ENCODE assay signal across 16 cellular contexts in the genomic region with DNA sequence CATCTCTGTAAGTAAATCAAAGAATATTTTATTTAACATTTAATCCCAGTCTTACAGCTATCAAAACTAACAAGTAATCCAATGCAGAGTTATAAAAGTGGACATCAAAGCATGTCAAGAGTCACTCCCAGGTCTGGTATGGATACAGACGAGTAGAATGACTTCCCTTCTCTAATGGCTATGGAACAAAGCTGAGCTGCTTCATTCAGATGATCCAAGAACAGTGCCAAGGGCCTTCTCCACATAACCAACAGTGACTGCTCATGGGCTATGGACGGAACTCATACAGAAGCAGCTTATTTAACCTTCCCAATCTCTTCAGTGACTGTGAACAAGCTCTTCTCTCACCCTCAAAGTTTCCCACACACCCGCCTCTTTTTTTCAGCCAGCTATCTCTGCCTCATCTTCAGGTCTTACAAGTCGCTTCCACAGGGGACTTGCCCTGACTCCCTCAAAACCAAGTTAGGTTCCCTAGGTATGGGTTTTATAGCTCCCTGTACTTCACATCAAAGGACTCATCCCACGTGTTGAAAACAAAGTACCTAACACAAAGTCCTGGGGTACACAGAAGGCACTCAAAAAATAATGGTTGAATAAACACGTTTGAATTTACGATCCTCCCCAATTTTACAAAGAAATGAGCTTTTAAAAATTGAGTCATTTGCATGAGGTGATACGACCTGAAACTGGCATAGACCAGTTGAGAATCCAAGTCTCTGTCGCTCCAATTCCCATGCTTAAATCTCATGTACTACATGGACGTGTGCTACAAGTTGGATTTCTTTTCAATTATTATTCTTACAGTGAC. TPM values are rescaled to one million over a fixed set of nuclear protein-coding genes. Genes with fewer than 3 reads are reported as not detected.
DNase-seq lines count a peak whose midpoint lies in the region; ATAC-seq, FAIRE-seq and TF ChIP-seq lines count a peak whose summit lies in the region.
"Had no signal": no experiment of that assay in that cellular context is flagged by ENCODE, and none has a peak within 500 bp of the region (broad histone marks: within the 10 kb centered on the region; RNA-seq: fewer than 3 reads in every experiment).

No MANE protein-coding gene starts in this region.

- no peaks in the 10 kb centered on the region for H3K36me3 ChIP-seq in HepG2 (replicated peaks in 1 of 2; ENCODE audit: control insufficient read depth in 1 of 2, insufficient read depth in 2 of 2, low read length in 2 of 2)
- no peaks in the 10 kb centered on the region for H3K36me3 ChIP-seq in right lobe of liver
- no peaks in the 10 kb centered on the region for H3K36me3 ChIP-seq in OCI-LY3 (replicated peaks; ENCODE audit: low read depth, low read length)
- H3K36me3 ChIP-seq in H1 (ENCODE audit: control insufficient read depth in 2 of 4, insufficient read depth in 4 of 4, low read length in 3 of 4), result no peaks in the 10 kb centered on the region
- H3K36me3 ChIP-seq in CD8-positive, alpha-beta T cell (ENCODE audit: insufficient read depth, low read length), result no peaks in the 10 kb centered on the region
- H3K36me3 ChIP-seq: left lung had no signal

- 77% methylated on average over 10 of the region's 10 CpGs for WGBS in HepG2 (ENCODE audit: low lambda C conversion rate)
- 72% methylated on average over 10 of the region's 10 CpGs for WGBS in right lobe of liver (ENCODE audit: insufficient coverage, low coverage, low lambda C conversion rate, missing lambda C conversion rate)
- WGBS in H1 (ENCODE audit: extremely low coverage in 1 of 2, insufficient coverage in 1 of 2, insufficient read length in 1 of 2, insufficient replicate concordance in 2 of 2, low coverage in 1 of 2, low lambda C conversion rate in 2 of 2, missing lambda C conversion rate in 1 of 2), 2 experiments, result 81% methylated on average over 10 of the region's 10 CpGs; no CpG with 5 or more reads in 1 of the 2 experiments

- intact Hi-C loops in HepG2 (cut with micrococcal nuclease; ENCODE audit: unreplicated experiment) (loop anchor here (10.0 kb wide), 1 partner anchor 216 kb away; the partner anchor contains the start of gene PROSER2), right lobe of liver (cut with DNase I) (no loop called here)
- intact Hi-C loops in CD8-positive, alpha-beta T cell (cut with DNase I, micrococcal nuclease), result no loop called here

- in situ Hi-C loops in HepG2 (cut with HindIII; ENCODE audit: extremely low pct_ligation_motif_present, low pct_unique_long_range_greater_than_20kb), result loop anchor here (5.0 kb wide), 1 partner anchor 91 kb away; no protein-coding TSS in a partner anchor

- TF ChIP-seq RAD21 in HepG2 (CRISPR knock-in tag; IDR thresholded peaks at IDR 0.05) (no peak), H1 (IDR thresholded peaks at IDR 0.05 in 1 of 2, conservative IDR thresholded peaks at IDR 0.05 in 1 of 2; ENCODE audit: low read depth in 2 of 2, low read length in 2 of 2) (no peak)

- H3K9me3 ChIP-seq in HepG2 (ENCODE audit: low read length) (no peaks in the 10 kb centered on the region), right lobe of liver (no peaks in the 10 kb centered on the region), OCI-LY3 (ENCODE audit: insufficient read depth, low read length) (no peaks in the 10 kb centered on the region), H1 (ENCODE audit: insufficient read depth in 2 of 2, low read depth in 1 of 2, low read length in 1 of 2) (no peaks in the 10 kb centered on the region)
- no peaks in the 10 kb centered on the region for H3K9me3 ChIP-seq in CD8-positive, alpha-beta T cell (ENCODE audit: low read length)
- H3K9me3 ChIP-seq: left lung had no signal

- H3K27ac ChIP-seq in HepG2 (ENCODE audit: extremely low read length, insufficient read depth, low read length), result peak overlapping the region; percentile 14
- H3K27ac ChIP-seq in right lobe of liver, result no peak overlapping the region
- H3K27ac ChIP-seq in OCI-LY3 (ENCODE audit: low read length), result peak overlapping the region; percentile 5; the same call in 1 of the 2 replicates
- H3K27ac ChIP-seq in H1 (ENCODE audit: low read depth, low read length), result no peak overlapping the region
- H3K27ac ChIP-seq in CD8-positive, alpha-beta T cell (ENCODE audit: low read depth, low read length), result no peak overlapping the region
- H3K27ac ChIP-seq: left lung had no signal

- peaks cover 2% of the 10 kb centered on the region for H3K23me2 ChIP-seq in H1 (ENCODE audit: low read depth, low read length)

- TF ChIP-seq POLR2A in HepG2 (IDR thresholded peaks at IDR 0.05; ENCODE audit: insufficient read depth in 1 of 2, low read depth in 2 of 2, low read length in 2 of 2) (no peak), right lobe of liver (IDR thresholded peaks at IDR 0.05) (no peak), H1 (IDR thresholded peaks at IDR 0.05; ENCODE audit: control extremely low read depth in 1 of 2, low read depth in 2 of 2, low read length in 2 of 2) (no peak), H54 (IDR thresholded peaks at IDR 0.05; ENCODE audit: low read depth, low read length) (no peak)

- H3K27me3 ChIP-seq in HepG2 (ENCODE audit: control insufficient read depth in 1 of 2, insufficient read depth in 2 of 2, low read length in 2 of 2) (no peaks in the 10 kb centered on the region; a peak in 1 of 5 replicates), right lobe of liver (no peaks in the 10 kb centered on the region), OCI-LY3 (ENCODE audit: low read depth, low read length) (no peaks in the 10 kb centered on the region), H1 (replicated peaks in 1 of 4; ENCODE audit: control insufficient read depth in 3 of 4, extremely low read depth in 1 of 4, insufficient read depth in 3 of 4, low read length in 3 of 4) (no peaks in the 10 kb centered on the region; a peak in 1 of 7 replicates)
- H3K27me3 ChIP-seq in CD8-positive, alpha-beta T cell (ENCODE audit: insufficient read depth, low read length), result no peaks in the 10 kb centered on the region
- H3K27me3 ChIP-seq: left lung had no signal

- H2AK5ac ChIP-seq in H1 (ENCODE audit: low read depth, low read length), result 0 out of 2 replicates have a peak overlapping the region, but pooled peaks have one; percentile 11

- no peak overlapping the region for H4K8ac ChIP-seq in H1 (ENCODE audit: extremely low read depth, insufficient read depth, low read length)

- no peak overlapping the region for H4K91ac ChIP-seq in H1 (replicated peaks; ENCODE audit: insufficient read length, low read length)

- H3K36me3 Mint-ChIP-seq in CD8-positive, alpha-beta T cell, result peaks cover 5% of the 10 kb centered on the region

- POLR2A ChIA-PET in HepG2 (lab: Yijun Ruan, JAX) (interaction anchor here (1.3 to 3.1 kb wide), 2 partner anchors 86 to 107 kb away, joined by 3 to 17 read pairs; no protein-coding TSS in a partner anchor), H1 (lab: Charles Lee; ENCODE audit: partially characterized antibody) (interaction anchor here (0.6 to 2.4 kb wide), 4 partner anchors 13 to 134 kb away, joined by 3 to 6 read pairs (median 4); partner anchors contain the start of gene ECHDC3)
- POLR2A ChIA-PET in CD8-positive, alpha-beta T cell (lab: Charles Lee), result interaction anchor here (0.5 to 1.5 kb wide), 2 partner anchors 13 to 25 kb away, joined by 3 read pairs; no protein-coding TSS in a partner anchor

- H3K79me2 ChIP-seq in HepG2 (ENCODE audit: insufficient read depth, low read length) (peaks cover 76% of the 10 kb centered on the region), OCI-LY3 (ENCODE audit: low read length) (peaks cover 70% of the 10 kb centered on the region), H1 (ENCODE audit: control insufficient read depth in 1 of 2, insufficient read depth in 2 of 2, low read length in 2 of 2) (peaks cover 10 to 76% of the 10 kb centered on the region in 2 experiments; a peak in 3 of 4 replicates)

- ATAC-seq in HepG2 (no peak), right lobe of liver (no peak), HG03460 (IDR thresholded peaks at IDR 0.05; ENCODE audit: unreplicated experiment) (no peak)
- ATAC-seq in CD8-positive, alpha-beta T cell, result no peak
- ATAC-seq: left lung had no signal

- no peaks in the 10 kb centered on the region for H4K20me1 ChIP-seq in HepG2 (ENCODE audit: insufficient read depth, low read length)
- H4K20me1 ChIP-seq in OCI-LY3 (ENCODE audit: insufficient read depth, low read length), result peaks cover 19% of the 10 kb centered on the region
- peaks cover 7% of the 10 kb centered on the region in 2 experiments for H4K20me1 ChIP-seq in H1 (replicated peaks in 1 of 2; ENCODE audit: control insufficient read depth in 1 of 2, insufficient read depth in 2 of 2, low read length in 2 of 2)

- H3K4me3 ChIP-seq in HepG2 (replicated peaks in 1 of 3; ENCODE audit: insufficient read depth in 1 of 3, low read depth in 2 of 3, low read length in 3 of 3) (peak overlapping the region in 2 of 3 experiments; percentile 10 to 38; a peak in 3 of 6 replicates), right lobe of liver (no peak overlapping the region), OCI-LY3 (ENCODE audit: low read length) (peak overlapping the region; percentile 57; the same call in 1 of the 2 replicates), H1 (ENCODE audit: extremely low read depth in 1 of 4, insufficient read depth in 2 of 4, low read depth in 3 of 4, low read length in 4 of 4) (no peak overlapping the region)
- H3K4me3 ChIP-seq in CD8-positive, alpha-beta T cell (ENCODE audit: low read depth, low read length), result no peak overlapping the region
- H3K4me3 ChIP-seq: left lung had no signal

- FAIRE-seq in HepG2 (lab: Jason Lieb, UNC), result no peak
- no peak for FAIRE-seq in H1 (lab: Jason Lieb, UNC)
- FAIRE-seq in H54 (lab: Jason Lieb, UNC), result no peak

- CTCF ChIA-PET in HepG2 (lab: Yijun Ruan, JAX; ENCODE audit: low intra/inter-chr PET ratio, low total read pairs) (no interaction called here), H1 (lab: Charles Lee; ENCODE audit: partially characterized antibody) (interaction anchor here (0.8 to 1.7 kb wide), 8 partner anchors 14 to 149 kb away, joined by 3 to 7 read pairs (median 4); no protein-coding TSS in a partner anchor)
- CTCF ChIA-PET in CD8-positive, alpha-beta T cell (lab: Charles Lee), result interaction anchor here (0.7 to 2.3 kb wide), 2 partner anchors 14 to 22 kb away, joined by 3 to 6 read pairs; no protein-coding TSS in a partner anchor

- H3K14ac ChIP-seq in H1 (ENCODE audit: insufficient read length), result no peak overlapping the region

- no peaks in the 10 kb centered on the region for H3K9me3 Mint-ChIP-seq in CD8-positive, alpha-beta T cell
- H3K9me3 Mint-ChIP-seq: activated T-cell treated with anti-CD3 and anti-CD28 coated beads, Interleukin-2, amount 50 U/mL, for 24 hours; T-helper 1 cell treated with Interleukin-12 subunit alpha and Interleukin-12 subunit beta and Interleukin-4 antibody, amounts not matched to agents 30 μg/mL and 1 μg/mL, for 36 hours had no signal

- no peak overlapping the region for H3K18ac ChIP-seq in H1 (ENCODE audit: extremely low read depth, low read length)

- H3K4me3 Mint-ChIP-seq in CD8-positive, alpha-beta T cell, result no peak overlapping the region
- H3K4me3 Mint-ChIP-seq: activated T-cell treated with anti-CD3 and anti-CD28 coated beads, Interleukin-2, amount 50 U/mL, for 24 hours; T-helper 1 cell treated with Interleukin-12 subunit alpha and Interleukin-12 subunit beta and Interleukin-4 antibody, amounts not matched to agents 30 μg/mL and 1 μg/mL, for 36 hours had no signal

- H2BK20ac ChIP-seq in H1 (ENCODE audit: low read length), result no peak overlapping the region

- H3K4me1 ChIP-seq in HepG2 (ENCODE audit: insufficient read depth, low read length) (peaks cover 76% of the 10 kb centered on the region), right lobe of liver (peaks cover 0 to 42% (median 17%) of the 10 kb centered on the region in 4 donors), OCI-LY3 (ENCODE audit: low read length) (peaks cover 72% of the 10 kb centered on the region), H1 (replicated peaks in 1 of 4; ENCODE audit: control insufficient read depth in 3 of 4, insufficient read depth in 4 of 4, low read length in 3 of 4) (peaks cover 4 to 11% (median 9%) of the 10 kb centered on the region in 4 experiments)
- H3K4me1 ChIP-seq in CD8-positive, alpha-beta T cell (ENCODE audit: insufficient read depth, low read length), result peaks cover 29% of the 10 kb centered on the region

- TF ChIP-seq EP300 in HepG2 (IDR thresholded peaks at IDR 0.05; ENCODE audit: low read depth in 2 of 2, low read length in 2 of 2) (no peak), HepG2 (CRISPR knock-in tag; IDR thresholded peaks at IDR 0.05; ENCODE audit: borderline replicate concordance) (no peak), H1 (IDR thresholded peaks at IDR 0.05; ENCODE audit: borderline replicate concordance in 1 of 2, low read depth in 2 of 2, low read length in 2 of 2) (no peak)

- no peak for DNase-seq in HepG2 (ENCODE audit: low spot score)
- no peak for DNase-seq in right lobe of liver
- DNase-seq in H1 (ENCODE audit: low read depth in 1 of 2, low spot score in 2 of 2), result no peak
- DNase-seq in medulla oblongata (ENCODE audit: extremely low spot score), result no peak
- no peak for DNase-seq in H54 (ENCODE audit: insufficient read length, low spot score)
- DNase-seq in CD8-positive, alpha-beta T cell, result no peak
- DNase-seq: activated CD4-positive, alpha-beta T cell treated with anti-CD3 and anti-CD28 coated beads, Interleukin-2, amount 50 U/mL, for 1 hour; activated T-cell treated with anti-CD3 and anti-CD28 coated beads, Interleukin-2, amount 50 U/mL, for 24 hours; central memory CD4-positive, alpha-beta T cell; left lung; NCI-H1417; NCI-H345; RPMI8226 had no signal

- peak overlapping the region; percentile 77 for H3K4me2 ChIP-seq in HepG2 (ENCODE audit: low read depth, low read length)
- H3K4me2 ChIP-seq in OCI-LY3 (ENCODE audit: low read length), result peak overlapping the region; percentile 91
- H3K4me2 ChIP-seq in H1 (ENCODE audit: insufficient read depth in 1 of 2, low read depth in 2 of 2, low read length in 2 of 2), result no peak overlapping the region; a peak in 1 of 4 replicates

- H3K27ac Mint-ChIP-seq in CD8-positive, alpha-beta T cell, result no peak overlapping the region
- H3K27ac Mint-ChIP-seq: activated T-cell treated with anti-CD3 and anti-CD28 coated beads, Interleukin-2, amount 50 U/mL, for 24 hours; T-helper 1 cell treated with Interleukin-12 subunit alpha and Interleukin-12 subunit beta and Interleukin-4 antibody, amounts not matched to agents 30 μg/mL and 1 μg/mL, for 36 hours had no signal

- H3K9ac ChIP-seq in HepG2 (ENCODE audit: insufficient read depth, low read depth, low read length), result peak overlapping the region; percentile 53; the same call in 1 of the 2 replicates
- peak overlapping the region; percentile 8; the same call in 1 of the 2 replicates for H3K9ac ChIP-seq in OCI-LY3 (ENCODE audit: low read length)
- no peak overlapping the region for H3K9ac ChIP-seq in H1 (replicated peaks in 1 of 4; ENCODE audit: extremely low read depth in 1 of 4, low read depth in 3 of 4, low read length in 3 of 4)

- H3K4me1 Mint-ChIP-seq in CD8-positive, alpha-beta T cell (ENCODE audit: low read depth), result peaks cover 68% of the 10 kb centered on the region

- H3K4ac ChIP-seq in H1 (replicated peaks; ENCODE audit: insufficient read length, low read depth, low read length), result no peak overlapping the region

- no peak overlapping the region for H2BK15ac ChIP-seq in H1 (ENCODE audit: low read length)

- no peak overlapping the region for H3K23ac ChIP-seq in H1 (ENCODE audit: insufficient read length)

- no peak overlapping the region for H2AFZ ChIP-seq in HepG2 (ENCODE audit: low read length)
- H2AFZ ChIP-seq in OCI-LY3 (ENCODE audit: low read depth, low read length), result no peak overlapping the region
- no peak overlapping the region for H2AFZ ChIP-seq in H1 (ENCODE audit: low read length)

- H4K5ac ChIP-seq in H1 (ENCODE audit: insufficient read length, low read depth, low read length), result no peak overlapping the region

- H2BK12ac ChIP-seq in H1 (ENCODE audit: low read depth, low read length), result no peak overlapping the region

- no TSS peak for BruUV-seq in HepG2 (replicated peaks; lab: Mats Ljungman, UMichigan)

- no peak overlapping the region for H2BK120ac ChIP-seq in H1 (replicated peaks; ENCODE audit: low read depth, low read length)

- no peaks in the 10 kb centered on the region; the same call in 1 of the 2 replicates for H3K79me1 ChIP-seq in H1 (ENCODE audit: low read depth, low read length)

- TF ChIP-seq CTCF in HepG2 (CRISPR knock-in tag; IDR thresholded peaks at IDR 0.05), result no peak
- no peak for TF ChIP-seq CTCF in right lobe of liver (IDR thresholded peaks at IDR 0.05)
- no peak for TF ChIP-seq CTCF in OCI-LY3 (IDR thresholded peaks at IDR 0.05; ENCODE audit: low read depth, low read length)
- TF ChIP-seq CTCF in H1 (IDR thresholded peaks at IDR 0.05; ENCODE audit: control extremely low read depth in 1 of 3, insufficient read depth in 1 of 3, low read depth in 1 of 3, low read length in 3 of 3), result no peak
- no peak for TF ChIP-seq CTCF in CD8-positive, alpha-beta T cell (IDR thresholded peaks at IDR 0.05)

- no peak overlapping the region for H3K56ac ChIP-seq in H1 (replicated peaks; ENCODE audit: insufficient read length, low read depth, low read length)

- no peaks in the 10 kb centered on the region for H3K27me3 Mint-ChIP-seq in CD8-positive, alpha-beta T cell (ENCODE audit: low read depth)

- no peak overlapping the region for H2BK5ac ChIP-seq in H1 (ENCODE audit: low read depth, low read length)

RNA-seq across cellular contexts. Expression of gene USP6NL, which starts 3.1 kb away (rescaled TPM):
- total RNA-seq in HepG2 (2016; rRNA removed; fragmentation: Illumina TruSeq; extraction: Trizol) (22.9 and 26.2 TPM in 2 replicates), right lobe of liver (10 to 100 TPM in 5 of 6 experiments, 1 to 10 TPM in 1; 8.4 to 15.3 (median 11.5) TPM)
- 6.3 and 6.6 TPM in 2 replicates for total RNA-seq in HepG2 (2016; cell fraction: cytosol; rRNA removed; fragmentation: Illumina TruSeq; extraction: Trizol; ENCODE audit: low read depth)
- 22.4 and 23.0 TPM in 2 replicates for total RNA-seq in HepG2 (2016; cell fraction: insoluble cytoplasmic fraction; rRNA removed; fragmentation: Illumina TruSeq; extraction: Trizol)
- 19.5 and 20.2 TPM in 2 replicates for total RNA-seq in HepG2 (2016; cell fraction: membrane; rRNA removed; fragmentation: Illumina TruSeq; extraction: Trizol)
- 24.0 and 25.4 TPM in 2 replicates for total RNA-seq in HepG2 (2016; cell fraction: nucleus; rRNA removed; fragmentation: Illumina TruSeq; extraction: Trizol)
- polyA plus RNA-seq in HepG2 (2011; rRNA removed) (10.0 and 10.5 TPM in 2 replicates), H1 (2011; rRNA removed) (9.8 and 10.9 TPM in 2 replicates)
- polyA plus RNA-seq in HepG2 (2011; cell fraction: cytosol; rRNA removed), result 7.8 and 8.5 TPM in 2 replicates
- polyA plus RNA-seq in HepG2 (2011; cell fraction: nucleus; rRNA removed), result 9.9 and 11.7 TPM in 2 replicates
- 11.7 and 11.8 TPM in 2 replicates for polyA plus RNA-seq in HepG2 (2012)
- 6.4 and 6.6 TPM in 2 replicates for polyA plus RNA-seq in HepG2 (2016; cell fraction: cytosol; fragmentation: Illumina TruSeq; extraction: Trizol; ENCODE audit: low read depth)
- polyA plus RNA-seq in HepG2 (2016; cell fraction: insoluble cytoplasmic fraction; fragmentation: Illumina TruSeq; extraction: Trizol; ENCODE audit: low read depth), result 21.5 and 23.7 TPM in 2 replicates
- 14.7 and 15.3 TPM in 2 replicates for polyA plus RNA-seq in HepG2 (2016; cell fraction: membrane; fragmentation: Illumina TruSeq; extraction: Trizol; ENCODE audit: low read depth)
- 17.9 and 18.1 TPM in 2 replicates for polyA plus RNA-seq in HepG2 (2016; cell fraction: nucleus; fragmentation: Illumina TruSeq; extraction: Trizol; ENCODE audit: insufficient read depth, low read depth)
- 7.3 and 18.7 TPM in 2 replicates for polyA minus RNA-seq in HepG2 (2011; rRNA and poly(A)+ RNA removed; ENCODE audit: low replicate concordance)
- polyA minus RNA-seq in HepG2 (2011; cell fraction: cytosol; rRNA and poly(A)+ RNA removed), result 10.2 and 11.8 TPM in 2 replicates
- 45.0 and 45.6 TPM in 2 replicates for polyA minus RNA-seq in HepG2 (2011; cell fraction: nucleus; rRNA and poly(A)+ RNA removed)
- 27.6 and 28.8 TPM in 2 replicates for total RNA-seq in H1 (2021; fragmentation: NEBNext Ultra II Directional; extraction: Animal tissue kit (Norgen Biotek cat#: 25700))
- 10.8 TPM for polyA plus RNA-seq in H1 (2011; cell fraction: cytosol; rRNA removed)
- polyA plus RNA-seq in H1 (2011; cell fraction: nucleus; rRNA removed), result 15.8 TPM
- polyA plus RNA-seq in H1 (2012, experiment 1 of 2), result 11.7 to 20.3 TPM (median 14.8 TPM) in 4 replicates
- 2.5 TPM for polyA plus RNA-seq in H1 (2012, experiment 2 of 2)
- 16.5 TPM for polyA plus RNA-seq in H1 (2013, experiment 1 of 2)
- 17.4 TPM for polyA plus RNA-seq in H1 (2013, experiment 2 of 2)
- polyA minus RNA-seq in H1 (2011; rRNA and poly(A)+ RNA removed), result 17.5 and 19.8 TPM in 2 replicates
- polyA minus RNA-seq in H1 (2011; cell fraction: cytosol; rRNA and poly(A)+ RNA removed), result 10.4 TPM
- 33.2 TPM for polyA minus RNA-seq in H1 (2011; cell fraction: nucleus; rRNA and poly(A)+ RNA removed)
- 1 to 10 TPM; 5.7 to 6.3 TPM for total RNA-seq in CD8-positive, alpha-beta T cell

Comparison
In these comparisons a context has a peak if more than half of its experiments do, and no peak if none do; other contexts are left out.
1. H3K27ac ChIP-seq: peak in HepG2 (single experiment) and OCI-LY3 (single experiment); none in right lobe of liver (0 of 3), H1 (single experiment) and CD8-positive, alpha-beta T cell (single experiment).
2. H3K4me3 ChIP-seq: peak in HepG2 (2 of 3) and OCI-LY3 (single experiment); none in right lobe of liver (0 of 3), H1 (0 of 4) and CD8-positive, alpha-beta T cell (single experiment).
3. H3K4me2 ChIP-seq: peak in HepG2 (single experiment) and OCI-LY3 (single experiment); none in H1 (0 of 2).
4. H3K9ac ChIP-seq: peak in HepG2 (single experiment) and OCI-LY3 (single experiment); none in H1 (0 of 4).